In the genomic region with DNA sequence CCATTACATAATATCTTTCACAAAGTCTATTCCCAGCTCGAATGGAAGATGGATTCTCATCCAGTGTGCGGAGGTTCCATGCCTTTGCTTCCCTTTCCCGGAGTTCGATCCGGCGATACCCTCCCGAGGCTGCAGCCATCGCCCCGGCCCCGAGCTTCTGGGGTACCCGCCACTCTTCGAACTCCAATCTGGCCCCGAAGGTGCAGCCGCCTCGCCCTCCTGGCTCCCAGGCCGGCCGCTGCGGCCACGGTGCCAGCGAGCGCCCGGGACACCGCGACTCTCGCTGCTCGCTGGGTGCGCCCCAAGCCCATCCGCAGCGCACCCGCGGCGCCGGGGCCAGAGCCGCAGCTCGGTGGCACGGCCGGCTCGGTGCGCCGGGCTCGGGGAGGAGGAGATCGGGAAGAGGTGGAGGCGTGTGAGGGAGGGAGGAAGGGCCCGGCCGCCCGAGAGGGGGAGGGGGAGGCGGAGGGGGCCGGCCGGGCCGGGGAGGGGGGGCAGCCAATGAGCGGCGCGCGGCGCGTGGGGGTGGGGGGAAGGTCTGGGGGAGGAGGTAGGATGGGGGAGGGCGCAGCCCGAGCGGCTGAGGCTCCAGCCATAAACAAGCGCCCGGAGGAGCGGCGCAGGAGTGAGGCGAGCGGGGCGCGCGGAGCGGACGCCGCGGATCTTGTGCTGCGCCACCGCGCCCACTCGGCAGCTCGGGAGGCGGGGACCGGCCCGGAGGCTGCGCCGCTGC, we compare ENCODE assay signal across 8 cellular contexts. TPM values are rescaled to one million over a fixed set of nuclear protein-coding genes. Genes with fewer than 3 reads are reported as not detected.
DNase-seq lines count a peak whose midpoint lies in the region; ATAC-seq and TF ChIP-seq lines count a peak whose summit lies in the region.

A gene with protein sequence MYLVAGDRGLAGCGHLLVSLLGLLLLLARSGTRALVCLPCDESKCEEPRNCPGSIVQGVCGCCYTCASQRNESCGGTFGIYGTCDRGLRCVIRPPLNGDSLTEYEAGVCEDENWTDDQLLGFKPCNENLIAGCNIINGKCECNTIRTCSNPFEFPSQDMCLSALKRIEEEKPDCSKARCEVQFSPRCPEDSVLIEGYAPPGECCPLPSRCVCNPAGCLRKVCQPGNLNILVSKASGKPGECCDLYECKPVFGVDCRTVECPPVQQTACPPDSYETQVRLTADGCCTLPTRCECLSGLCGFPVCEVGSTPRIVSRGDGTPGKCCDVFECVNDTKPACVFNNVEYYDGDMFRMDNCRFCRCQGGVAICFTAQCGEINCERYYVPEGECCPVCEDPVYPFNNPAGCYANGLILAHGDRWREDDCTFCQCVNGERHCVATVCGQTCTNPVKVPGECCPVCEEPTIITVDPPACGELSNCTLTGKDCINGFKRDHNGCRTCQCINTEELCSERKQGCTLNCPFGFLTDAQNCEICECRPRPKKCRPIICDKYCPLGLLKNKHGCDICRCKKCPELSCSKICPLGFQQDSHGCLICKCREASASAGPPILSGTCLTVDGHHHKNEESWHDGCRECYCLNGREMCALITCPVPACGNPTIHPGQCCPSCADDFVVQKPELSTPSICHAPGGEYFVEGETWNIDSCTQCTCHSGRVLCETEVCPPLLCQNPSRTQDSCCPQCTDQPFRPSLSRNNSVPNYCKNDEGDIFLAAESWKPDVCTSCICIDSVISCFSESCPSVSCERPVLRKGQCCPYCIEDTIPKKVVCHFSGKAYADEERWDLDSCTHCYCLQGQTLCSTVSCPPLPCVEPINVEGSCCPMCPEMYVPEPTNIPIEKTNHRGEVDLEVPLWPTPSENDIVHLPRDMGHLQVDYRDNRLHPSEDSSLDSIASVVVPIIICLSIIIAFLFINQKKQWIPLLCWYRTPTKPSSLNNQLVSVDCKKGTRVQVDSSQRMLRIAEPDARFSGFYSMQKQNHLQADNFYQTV (plus strand): TSS at position 622 of the 733 bp plus-strand sequence. CDS start 515 bp downstream, outside the sequence.

- peak within 1 kb of the TSS; percentile 69; the same call in 1 of the 2 replicates for H3K27ac ChIP-seq in GM23338 (ENCODE audit: low read depth)
- H3K27ac ChIP-seq in cingulate gyrus (ENCODE audit: low read depth, low read length): peak within 1 kb of the TSS; percentile 85

- H3K4me1 Mint-ChIP-seq in GM23338: peaks cover 53% of the 10 kb centered on the region
- H3K4me1 Mint-ChIP-seq in activated CD4-positive, alpha-beta T cell treated with anti-CD3 and anti-CD28 coated beads for 36 hours: peaks cover 24% of the 10 kb centered on the region

- H3K36me3 ChIP-seq in GM06990 (ENCODE audit: control insufficient read depth, insufficient read depth, low read length) (no peaks in the 10 kb centered on the region), GM23338 (ENCODE audit: insufficient read depth) (no peaks in the 10 kb centered on the region)

- H3K27ac Mint-ChIP-seq in GM23338: peak within 1 kb of the TSS; percentile 62; the same call in 1 of the 2 replicates
- peak within 1 kb of the TSS; percentile 32 for H3K27ac Mint-ChIP-seq in activated CD4-positive, alpha-beta T cell treated with anti-CD3 and anti-CD28 coated beads for 36 hours

- intact Hi-C loops in activated CD4-positive, alpha-beta T cell treated with anti-CD3 and anti-CD28 coated beads for 36 hours (cut with DNase I, micrococcal nuclease): loop anchor here (1.0 to 10.0 kb wide), 4 partner anchors 111 to 611 kb away; a partner anchor contains a TSS

- TF ChIP-seq CTCF in GM06990 (IDR thresholded peaks at IDR 0.05; ENCODE audit: insufficient read depth, low read length, poor library complexity, severe bottlenecking): no peak
- TF ChIP-seq CTCF in GM23338 (conservative IDR thresholded peaks at IDR 0.05; ENCODE audit: low read depth in 2 of 2): no peak

- H3K4me2 ChIP-seq in GM23338: peak within 1 kb of the TSS; percentile 96

- peaks cover 12% of the 10 kb centered on the region; the same call in 1 of the 2 replicates for H4K20me1 ChIP-seq in GM23338 (replicated peaks; ENCODE audit: insufficient read depth)

- DNase-seq in GM06990 (ENCODE audit: extremely low read depth, insufficient read length): peak; percentile 63
- peak; percentile 88 for DNase-seq in GM23338 (ENCODE audit: low spot score)
- DNase-seq in LoVo (ENCODE audit: low spot score): peak; percentile 92
- peak; percentile 74 for DNase-seq in activated CD4-positive, alpha-beta T cell treated with anti-CD3 and anti-CD28 coated beads for 36 hours
- peak; percentile 94 for DNase-seq in kidney tubule cell (ENCODE audit: low spot score)
- peak in 2 of 3 donors; percentile 20 to 39 for DNase-seq in stimulated activated CD4-positive, alpha-beta T cell treated with anti-CD3 and anti-CD28 coated beads, Interleukin-12 subunit alpha, Interleukin-12 subunit beta, amount 100 ng/mL, for 48 hours (ENCODE audit: low read depth in 2 of 3, low spot score in 1 of 3)
- no peak for DNase-seq in effector CD4-positive, alpha-beta T cell

- no peaks in the 10 kb centered on the region for H3F3A ChIP-seq in GM23338 (replicated peaks; ENCODE audit: low read depth)

- H3K4me3 ChIP-seq in GM06990 (replicated peaks; ENCODE audit: low read depth, low read length) (no peak within 1 kb of the TSS; the same call in 1 of the 2 replicates), GM23338 (peak within 1 kb of the TSS; percentile 95)

- CTCF ChIA-PET in activated CD4-positive, alpha-beta T cell treated with anti-CD3 and anti-CD28 coated beads for 36 hours (lab: Charles Lee): interaction anchor here (0.8 to 1.5 kb wide), 4 partner anchors 18 to 267 kb away, joined by 3 to 5 read pairs (median 3); no protein-coding TSS in a partner anchor

- peaks cover 62% of the 10 kb centered on the region for H3K79me2 ChIP-seq in GM23338 (replicated peaks; ENCODE audit: insufficient read depth)

- H3K27me3 Mint-ChIP-seq in GM23338 (ENCODE audit: insufficient read depth, low read depth, poor library complexity): peaks cover 26% of the 10 kb centered on the region
- peaks cover 41% of the 10 kb centered on the region for H3K27me3 Mint-ChIP-seq in activated CD4-positive, alpha-beta T cell treated with anti-CD3 and anti-CD28 coated beads for 36 hours

- no peaks in the 10 kb centered on the region for H3K9me3 Mint-ChIP-seq in GM23338
- no peaks in the 10 kb centered on the region for H3K9me3 Mint-ChIP-seq in activated CD4-positive, alpha-beta T cell treated with anti-CD3 and anti-CD28 coated beads for 36 hours (ENCODE audit: low read depth)

- H3K4me1 ChIP-seq in GM23338 (ENCODE audit: insufficient read depth): peaks cover 51% of the 10 kb centered on the region

- POLR2A ChIA-PET in activated CD4-positive, alpha-beta T cell treated with anti-CD3 and anti-CD28 coated beads for 36 hours (lab: Charles Lee): no interaction called here

- peaks cover 2% of the 10 kb centered on the region for H3K27me3 ChIP-seq in GM06990 (replicated peaks; ENCODE audit: control insufficient read depth, insufficient read depth, low read length)
- peaks cover 20% of the 10 kb centered on the region for H3K27me3 ChIP-seq in GM23338 (ENCODE audit: insufficient read depth)

- peak within 1 kb of the TSS; percentile 93 for H3K4me3 Mint-ChIP-seq in GM23338
- peak within 1 kb of the TSS; percentile 74 for H3K4me3 Mint-ChIP-seq in activated CD4-positive, alpha-beta T cell treated with anti-CD3 and anti-CD28 coated beads for 36 hours

- ATAC-seq in GM23338: peak; percentile 62
- peak; percentile 70 for ATAC-seq in activated CD4-positive, alpha-beta T cell treated with anti-CD3 and anti-CD28 coated beads for 36 hours

- H3K36me3 Mint-ChIP-seq in GM23338 (ENCODE audit: low read depth): no peaks in the 10 kb centered on the region; the same call in 2 of the 3 replicates
- no peaks in the 10 kb centered on the region for H3K36me3 Mint-ChIP-seq in activated CD4-positive, alpha-beta T cell treated with anti-CD3 and anti-CD28 coated beads for 36 hours (ENCODE audit: low read depth)

- 0 out of 2 replicates have a peak, but pooled peaks cover 3% of the 10 kb centered on the region for H3K9me2 ChIP-seq in GM23338 (ENCODE audit: insufficient read depth)

- H2AFZ ChIP-seq in GM23338: no peak within 1 kb of the TSS

TF ChIP-seq in GM23338, 12 proteins besides CTCF, POLR2A, EP300 and RAD21:
- TF ChIP-seq ZNF331 (CRISPR knock-in tag; IDR thresholded peaks at IDR 0.05; ENCODE audit: low read depth): no peak
- no peak for TF ChIP-seq EZH2phosphoT487 (IDR thresholded peaks at IDR 0.05; ENCODE audit: unreplicated experiment)
- TF ChIP-seq POLR2AphosphoS5 (IDR thresholded peaks at IDR 0.05; ENCODE audit: low read depth): peak; percentile 71; the same call in 1 of the 2 replicates
- no peak for TF ChIP-seq JUNB (IDR thresholded peaks at IDR 0.05; ENCODE audit: unreplicated experiment)
- TF ChIP-seq STAT1 (IDR thresholded peaks at IDR 0.05; ENCODE audit: unreplicated experiment): no peak
- no peak for TF ChIP-seq EZH2 (IDR thresholded peaks at IDR 0.05; ENCODE audit: low read depth, unreplicated experiment)
- no peak for TF ChIP-seq ZNF114 (CRISPR knock-in tag; IDR thresholded peaks at IDR 0.05)

RNA-seq across cellular contexts. Expression of the gene that starts here (rescaled TPM):
- total RNA-seq in GM23338 (2014; rRNA removed; shearing (Covaris generic)): 30.9 and 36.4 TPM in 2 replicates
- polyA plus RNA-seq in GM23338 (2016; fragmentation: Nextera tagmentation; extraction: Ambion mirVana): 10.5 and 11.3 TPM in 2 replicates
- total RNA-seq in activated CD4-positive, alpha-beta T cell treated with anti-CD3 and anti-CD28 coated beads for 36 hours: 1 to 10 TPM; 3.9 to 5.2 TPM
